Comparison of ENCODE assay signal across 23 cellular contexts in the genomic region with DNA sequence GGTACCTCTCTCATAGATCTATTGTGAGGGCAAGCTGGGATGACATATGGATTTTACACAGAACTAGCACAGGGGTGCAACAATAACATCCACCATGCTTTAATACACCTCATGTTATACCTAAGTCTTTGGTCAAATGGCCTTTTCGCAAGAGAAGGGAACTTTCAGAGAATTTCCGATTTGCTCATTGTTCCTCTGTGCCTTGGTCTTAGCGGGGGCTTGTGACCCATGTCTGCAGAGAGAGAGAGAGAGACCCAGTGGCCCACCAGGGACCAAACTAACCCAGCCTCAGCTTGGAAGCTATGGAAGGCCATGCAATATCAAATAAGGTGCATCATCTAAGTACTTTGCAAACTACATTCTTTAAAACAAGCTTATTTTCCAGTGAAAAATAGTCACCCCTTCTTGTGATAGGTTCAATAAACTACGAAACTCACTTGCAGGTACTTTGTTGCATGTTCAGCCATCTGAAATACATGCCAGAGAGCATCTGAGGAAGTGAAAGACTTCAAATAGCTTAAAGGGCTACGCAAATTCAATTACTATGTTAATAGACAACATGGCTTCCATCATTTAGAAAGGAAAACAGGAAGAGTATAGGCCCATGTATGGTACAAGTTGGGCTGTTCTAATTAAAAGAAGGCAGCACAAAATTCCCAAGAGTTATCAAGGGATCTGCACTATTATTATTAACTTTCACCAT.
"Had no signal": no experiment of that assay in that cellular context is flagged by ENCODE, and none has a peak within 500 bp of the region (broad histone marks: within the 10 kb centered on the region; RNA-seq: fewer than 3 reads in every experiment).

No MANE protein-coding gene starts in this region.

- H2AFZ ChIP-seq: parathyroid adenoma had no signal

- H3K79me2 ChIP-seq: parathyroid adenoma had no signal

- H3K4me1 ChIP-seq: ascending aorta, left lung, parathyroid adenoma had no signal

- H3K9ac ChIP-seq: parathyroid adenoma had no signal

- H3K4me3 Mint-ChIP-seq: activated naive CD4-positive, alpha-beta T cell treated with anti-CD3 and anti-CD28 coated beads for 36 hours; activated naive CD8-positive, alpha-beta T cell treated with anti-CD3 and anti-CD28 coated beads for 36 hours; activated T-helper 1 cell treated with anti-CD3 and anti-CD28 coated beads, Interleukin-12 subunit alpha, Interleukin-12 subunit beta, Interleukin-2, Interleukin-4 antibody, amounts not matched to agents 30 ng/mL and 10 ng/mL and 1 ng/mL, durations not matched to agents 14 hours and 24 hours and 36 hours; neural crest cell; T-helper 2 cell treated with Interferon-gamma antibody and Interleukin-4, amounts not matched to agents 5 μg/mL and 100 μg/mL, for 36 hours had no signal

- H3K36me3 ChIP-seq: adrenal gland, ascending aorta, brain microvascular endothelial cell, left lung, right atrium auricular region, thoracic aorta had no signal

- H3K4me3 ChIP-seq: adrenal gland, ascending aorta, heart left ventricle, left lung, right atrium auricular region, thoracic aorta had no signal

- H3K27me3 ChIP-seq: adrenal gland, ascending aorta, brain microvascular endothelial cell, right atrium auricular region had no signal

- H3K9me3 Mint-ChIP-seq: activated naive CD4-positive, alpha-beta T cell treated with anti-CD3 and anti-CD28 coated beads for 36 hours; activated naive CD8-positive, alpha-beta T cell treated with anti-CD3 and anti-CD28 coated beads for 36 hours; activated T-helper 1 cell treated with anti-CD3 and anti-CD28 coated beads, Interleukin-12 subunit alpha, Interleukin-12 subunit beta, Interleukin-2, Interleukin-4 antibody, amounts not matched to agents 30 ng/mL and 10 ng/mL and 1 ng/mL, durations not matched to agents 14 hours and 24 hours and 36 hours; naive thymus-derived CD8-positive, alpha-beta T cell; neural crest cell; T-helper 2 cell treated with Interferon-gamma antibody and Interleukin-4, amounts not matched to agents 5 μg/mL and 100 μg/mL, for 36 hours had no signal

- H3K27ac ChIP-seq: adrenal gland, ascending aorta, brain microvascular endothelial cell, left lung, parathyroid adenoma, thoracic aorta had no signal

- H3K27ac Mint-ChIP-seq: activated naive CD4-positive, alpha-beta T cell treated with anti-CD3 and anti-CD28 coated beads for 36 hours; activated naive CD8-positive, alpha-beta T cell treated with anti-CD3 and anti-CD28 coated beads for 36 hours; activated T-helper 1 cell treated with anti-CD3 and anti-CD28 coated beads, Interleukin-12 subunit alpha, Interleukin-12 subunit beta, Interleukin-2, Interleukin-4 antibody, amounts not matched to agents 30 ng/mL and 10 ng/mL and 1 ng/mL, durations not matched to agents 14 hours and 24 hours and 36 hours had no signal

- H3K9me3 ChIP-seq: adrenal gland, ascending aorta, heart left ventricle, left lung, right atrium auricular region, thoracic aorta had no signal

- DNase-seq: activated CD4-positive, alpha-beta T cell treated with anti-CD3 and anti-CD28 coated beads for 4 hours; activated CD4-positive, alpha-beta T cell treated with anti-CD3 and anti-CD28 coated beads, Interleukin-2, amount 50 U/mL, for 48 hours; activated CD8-positive, alpha-beta memory T cell treated with anti-CD3 and anti-CD28 coated beads, Interleukin-2, amount 50 U/mL, for 4 hours; activated naive CD4-positive, alpha-beta T cell treated with anti-CD3 and anti-CD28 coated beads for 36 hours; activated naive CD8-positive, alpha-beta T cell treated with anti-CD3 and anti-CD28 coated beads for 36 hours; activated T-cell treated with anti-CD3 and anti-CD28 coated beads, Interleukin-2, amount 50 U/mL, for 1 hour; cortex of kidney; heart left ventricle; left lung; midbrain; naive thymus-derived CD8-positive, alpha-beta T cell; nucleus accumbens; stimulated activated naive CD8-positive, alpha-beta T cell treated with anti-CD3 and anti-CD28 coated beads, Interleukin-15, Interleukin-2, amounts not matched to agents 100 U/mL and 50 U/mL, for 24 hours; T-helper 1 cell had no signal

- ATAC-seq: left lung; naive thymus-derived CD8-positive, alpha-beta T cell; stimulated activated naive CD8-positive, alpha-beta T cell treated with anti-CD3 and anti-CD28 coated beads, Interleukin-15, Interleukin-2, amounts not matched to agents 100 U/mL and 50 U/mL, for 24 hours had no signal

- H3K36me3 Mint-ChIP-seq: activated naive CD8-positive, alpha-beta T cell treated with anti-CD3 and anti-CD28 coated beads for 36 hours; naive thymus-derived CD8-positive, alpha-beta T cell had no signal
